In the genomic region with DNA sequence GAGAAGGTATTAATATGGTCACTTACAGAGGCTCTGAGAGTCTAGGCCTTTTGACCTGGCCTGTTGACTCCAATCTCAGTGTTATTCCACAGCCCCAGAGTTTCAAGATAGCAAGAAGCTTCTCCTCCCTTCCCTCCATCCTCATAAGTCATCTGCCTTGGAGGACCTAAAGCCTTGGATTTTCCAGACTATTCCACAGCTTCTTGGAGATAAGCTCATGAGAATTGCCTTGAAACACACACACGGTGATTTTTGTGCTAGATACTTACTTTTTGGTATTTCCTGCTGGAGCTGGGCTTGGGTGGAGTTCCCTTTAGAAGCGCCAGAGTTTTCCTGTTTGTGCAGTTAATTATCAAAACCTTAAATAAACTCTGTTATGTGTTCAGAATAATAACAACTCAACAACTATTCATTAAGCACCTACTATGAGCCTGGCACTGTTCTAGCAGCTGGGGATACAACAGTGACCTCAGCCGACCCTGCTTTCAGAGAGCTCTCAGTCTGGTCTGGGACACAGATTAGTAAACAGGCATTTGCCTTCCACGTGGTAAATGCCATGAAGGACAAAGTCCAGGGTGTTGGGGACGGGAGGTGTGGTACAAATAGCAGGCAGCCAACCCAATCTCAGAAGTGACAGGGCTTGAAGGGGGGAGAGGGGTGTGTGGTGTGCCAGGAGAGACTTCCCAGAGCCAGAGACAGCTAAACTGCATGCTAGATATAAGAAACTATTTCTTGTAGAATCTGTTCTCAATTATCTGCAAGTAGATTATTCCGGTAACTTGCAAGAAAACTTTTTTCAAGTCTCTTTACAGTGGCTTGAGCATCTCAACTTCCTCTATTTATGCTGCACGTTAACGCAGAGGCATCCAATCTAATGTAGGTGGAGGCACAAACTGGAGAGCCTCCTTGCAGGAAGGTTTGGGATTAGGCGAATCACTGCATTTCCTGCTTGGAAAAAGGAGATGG, we compare ENCODE assay signal across 12 cellular contexts. TPM values are rescaled to one million over a fixed set of nuclear protein-coding genes. Genes with fewer than 3 reads are reported as not detected.
DNase-seq lines count a peak whose midpoint lies in the region; ATAC-seq and TF ChIP-seq lines count a peak whose summit lies in the region.
"Had no signal": no experiment of that assay in that cellular context is flagged by ENCODE, and none has a peak within 500 bp of the region (broad histone marks: within the 10 kb centered on the region; RNA-seq: fewer than 3 reads in every experiment).

No MANE protein-coding gene starts in this region.

- no peaks in the 10 kb centered on the region for H3K9me3 Mint-ChIP-seq in activated CD8-positive, alpha-beta T cell treated with anti-CD3 and anti-CD28 coated beads, Interleukin-2, amount 10 ng/mL, durations not matched to agents 7 days and 5 days (ENCODE audit: insufficient read depth)
- H3K9me3 Mint-ChIP-seq: central memory CD8-positive, alpha-beta T cell; stimulated activated effector memory CD8-positive, alpha-beta T cell treated with anti-CD3 and anti-CD28 coated beads, Interleukin-12 subunit alpha, Interleukin-12 subunit beta, amount 100 ng/mL, for 72 hours had no signal

- TF ChIP-seq CTCF in lower lobe of right lung (IDR thresholded peaks at IDR 0.05): no peak

- H3K27ac ChIP-seq in lower lobe of right lung: peak overlapping the region; percentile 50
- peak overlapping the region; percentile 41 for H3K27ac ChIP-seq in substantia nigra (ENCODE audit: low read depth, low read length, poor library complexity, severe bottlenecking)

- H3K4me3 ChIP-seq in lower lobe of right lung: no peak overlapping the region

- CTCF ChIA-PET in activated CD8-positive, alpha-beta T cell treated with anti-CD3 and anti-CD28 coated beads, Interleukin-2, amount 10 ng/mL, durations not matched to agents 7 days and 5 days (lab: Charles Lee): no interaction called here

- H3K9me3 ChIP-seq in lower lobe of right lung: no peaks in the 10 kb centered on the region

- peaks cover 7% of the 10 kb centered on the region for H3K4me1 Mint-ChIP-seq in activated CD8-positive, alpha-beta T cell treated with anti-CD3 and anti-CD28 coated beads, Interleukin-2, amount 10 ng/mL, durations not matched to agents 7 days and 5 days (ENCODE audit: low read depth)

- peaks cover 68% of the 10 kb centered on the region for H3K4me1 ChIP-seq in lower lobe of right lung

- no peak overlapping the region for H3K4me3 Mint-ChIP-seq in activated CD8-positive, alpha-beta T cell treated with anti-CD3 and anti-CD28 coated beads, Interleukin-2, amount 10 ng/mL, durations not matched to agents 7 days and 5 days
- H3K4me3 Mint-ChIP-seq: central memory CD8-positive, alpha-beta T cell; stimulated activated effector memory CD8-positive, alpha-beta T cell treated with anti-CD3 and anti-CD28 coated beads, Interleukin-12 subunit alpha, Interleukin-12 subunit beta, amount 100 ng/mL, for 72 hours had no signal

- POLR2A ChIA-PET in activated CD8-positive, alpha-beta T cell treated with anti-CD3 and anti-CD28 coated beads, Interleukin-2, amount 10 ng/mL, durations not matched to agents 7 days and 5 days (lab: Charles Lee): no interaction called here

- DNase-seq in HuH-7 (ENCODE audit: low spot score): peak; percentile 60
- DNase-seq in dermis blood vessel endothelial cell: peak; percentile 27
- no peak for DNase-seq in lower lobe of right lung
- peak in 2 of 49 donors; percentile 12 to 19 for DNase-seq in substantia nigra (lab: John Stamatoyannopoulos, UW)
- no peak for DNase-seq in SHP77 treated with DMSO at 0.1 percent for 48 hours (lab: John Stamatoyannopoulos, UW)
- DNase-seq in activated CD8-positive, alpha-beta T cell treated with anti-CD3 and anti-CD28 coated beads, Interleukin-2, amount 10 ng/mL, durations not matched to agents 7 days and 5 days: no peak
- no peak for DNase-seq in NCI-H524 treated with DMSO at 0.1 percent for 48 hours (lab: John Stamatoyannopoulos, UW)
- DNase-seq: NCI-H226, SW 1271 had no signal

- H3K36me3 Mint-ChIP-seq in activated CD8-positive, alpha-beta T cell treated with anti-CD3 and anti-CD28 coated beads, Interleukin-2, amount 10 ng/mL, durations not matched to agents 7 days and 5 days (ENCODE audit: low read depth): no peaks in the 10 kb centered on the region
- H3K36me3 Mint-ChIP-seq: stimulated activated effector memory CD8-positive, alpha-beta T cell treated with anti-CD3 and anti-CD28 coated beads, Interleukin-12 subunit alpha, Interleukin-12 subunit beta, amount 100 ng/mL, for 72 hours had no signal

- no peak overlapping the region for H3K27ac Mint-ChIP-seq in activated CD8-positive, alpha-beta T cell treated with anti-CD3 and anti-CD28 coated beads, Interleukin-2, amount 10 ng/mL, durations not matched to agents 7 days and 5 days
- H3K27ac Mint-ChIP-seq: stimulated activated effector memory CD8-positive, alpha-beta T cell treated with anti-CD3 and anti-CD28 coated beads, Interleukin-12 subunit alpha, Interleukin-12 subunit beta, amount 100 ng/mL, for 72 hours had no signal

- H3K27me3 ChIP-seq in lower lobe of right lung (ENCODE audit: low read depth): no peaks in the 10 kb centered on the region

- intact Hi-C loops in lower lobe of right lung (cut with DNase I): loop anchor here (10.0 kb wide), 1 partner anchor 56 kb away; the partner anchor contains the start of gene KLF9

- peak in 1 of 2 donors; percentile 2 for ATAC-seq in lower lobe of right lung
- ATAC-seq in GM21515 (IDR thresholded peaks at IDR 0.05; ENCODE audit: unreplicated experiment): no peak
- no peak for ATAC-seq in activated CD8-positive, alpha-beta T cell treated with anti-CD3 and anti-CD28 coated beads, Interleukin-2, amount 10 ng/mL, durations not matched to agents 7 days and 5 days
- ATAC-seq: stimulated activated effector memory CD8-positive, alpha-beta T cell treated with anti-CD3 and anti-CD28 coated beads, Interleukin-12 subunit alpha, Interleukin-12 subunit beta, amount 100 ng/mL, for 72 hours had no signal

- no peaks in the 10 kb centered on the region for H3K27me3 Mint-ChIP-seq in activated CD8-positive, alpha-beta T cell treated with anti-CD3 and anti-CD28 coated beads, Interleukin-2, amount 10 ng/mL, durations not matched to agents 7 days and 5 days (ENCODE audit: low read depth)
- H3K27me3 Mint-ChIP-seq: central memory CD8-positive, alpha-beta T cell had no signal

- no peaks in the 10 kb centered on the region for H3K36me3 ChIP-seq in lower lobe of right lung

RNA-seq across cellular contexts. Expression of gene KLF9, which starts 55.9 kb away (rescaled TPM):
- total RNA-seq in dermis blood vessel endothelial cell: 31.0 and 38.8 TPM in 2 replicates
- 76.9 TPM for total RNA-seq in lower lobe of right lung
- 1 to 10 TPM; 8.8 to 9.6 TPM for total RNA-seq in activated CD8-positive, alpha-beta T cell treated with anti-CD3 and anti-CD28 coated beads, Interleukin-2, amount 10 ng/mL, durations not matched to agents 7 days and 5 days

Comparison
In these comparisons a context has a peak if more than half of its experiments do, and no peak if none do; other contexts are left out.
1. DNase-seq: peak in HuH-7 (single experiment) and dermis blood vessel endothelial cell (single experiment); none in lower lobe of right lung (single experiment), SHP77 treated with DMSO at 0.1 percent for 48 hours (single experiment), activated CD8-positive, alpha-beta T cell treated with anti-CD3 and anti-CD28 coated beads, Interleukin-2, amount 10 ng/mL, durations not matched to agents 7 days and 5 days (single experiment) and NCI-H524 treated with DMSO at 0.1 percent for 48 hours (single experiment).